15 cellular contexts compared by ENCODE assay signal in genomic region chr11:96090711-96091110, GRCh38.
A peak's percentile ranks its signal among the peaks of the same experiment; 100 is the strongest.
DNase-seq lines count a peak whose midpoint lies in the region; ATAC-seq and TF ChIP-seq lines count a peak whose summit lies in the region.
"Had no signal": no experiment of that assay in that cellular context is flagged by ENCODE, and none has a peak within 500 bp of the region (broad histone marks: within the 10 kb centered on the region; RNA-seq: fewer than 3 reads in every experiment).

No MANE protein-coding gene starts in this region.

- intact Hi-C loops in CD8-positive, alpha-beta T cell (cut with DNase I, micrococcal nuclease): loop anchor here (1.0 to 5.0 kb wide), 5 partner anchors 252 to 336 kb away; partner anchors contain the start of genes MAML2 (in 2 of the 2) and JRKL (in 1 of the 2)
- intact Hi-C loops in left colon (cut with DNase I, micrococcal nuclease): no loop called here

- peaks cover 27% of the 10 kb centered on the region for H3K4me1 ChIP-seq in CD8-positive, alpha-beta T cell (ENCODE audit: insufficient read depth, low read length)

- H3K9me3 ChIP-seq in CD8-positive, alpha-beta T cell (ENCODE audit: low read length): no peaks in the 10 kb centered on the region

- H3K4me3 Mint-ChIP-seq in CD8-positive, alpha-beta T cell: no peak overlapping the region
- H3K4me3 Mint-ChIP-seq: naive B cell had no signal

- H3K27me3 ChIP-seq in CD8-positive, alpha-beta T cell (ENCODE audit: insufficient read depth, low read length): no peaks in the 10 kb centered on the region

- peak; percentile 91 for DNase-seq in EL
- DNase-seq in hepatic stellate cell (ENCODE audit: low spot score): peak; percentile 41
- DNase-seq in stromal cell of bone marrow (ENCODE audit: low read depth): peak; percentile 65
- DNase-seq in AML-193 (lab: John Stamatoyannopoulos, UW): no peak
- no peak for DNase-seq in CD8-positive, alpha-beta T cell
- DNase-seq in left colon: no peak
- DNase-seq: activated naive CD4-positive, alpha-beta T cell treated with Interleukin-2 at 50 U/mL for 16 hours; COR-L47; naive B cell; NCI-H1417 treated with DMSO at 0.1 percent for 48 hours; NCI-H526 treated with DMSO at 0.1 percent for 48 hours; Right ventricle myocardium superior; stimulated activated naive CD8-positive, alpha-beta T cell treated with anti-CD3 and anti-CD28 coated beads, Interleukin-15, Interleukin-2, amounts not matched to agents 100 U/mL and 50 U/mL, for 24 hours had no signal

- POLR2A ChIA-PET in CD8-positive, alpha-beta T cell (lab: Charles Lee): interaction anchor here (2.1 kb wide), 1 partner anchor 253 kb away, joined by 5 read pairs; the partner anchor contains the start of gene MAML2

- H3K4me1 Mint-ChIP-seq in CD8-positive, alpha-beta T cell (ENCODE audit: low read depth): peaks cover 80% of the 10 kb centered on the region

- no peaks in the 10 kb centered on the region for H3K27me3 Mint-ChIP-seq in CD8-positive, alpha-beta T cell (ENCODE audit: low read depth)
- H3K27me3 Mint-ChIP-seq: naive B cell had no signal

- no peak overlapping the region for H3K4me3 ChIP-seq in CD8-positive, alpha-beta T cell (ENCODE audit: low read depth, low read length)

- ATAC-seq in SK-N-SH treated with all-trans-retinoic acid at 6 μM for 48 hours: peak; percentile 80
- ATAC-seq in GM21576 (IDR thresholded peaks at IDR 0.05; ENCODE audit: unreplicated experiment): no peak
- no peak for ATAC-seq in CD8-positive, alpha-beta T cell
- ATAC-seq in left colon: no peak

- H3K9me3 Mint-ChIP-seq in CD8-positive, alpha-beta T cell: no peaks in the 10 kb centered on the region
- H3K9me3 Mint-ChIP-seq: naive B cell had no signal

- peaks cover 20% of the 10 kb centered on the region for H3K36me3 ChIP-seq in CD8-positive, alpha-beta T cell (ENCODE audit: insufficient read depth, low read length)

- peaks cover 58% of the 10 kb centered on the region for H3K36me3 Mint-ChIP-seq in CD8-positive, alpha-beta T cell

- H3K27ac ChIP-seq in CD8-positive, alpha-beta T cell (ENCODE audit: low read depth, low read length): no peak overlapping the region

- no peak overlapping the region for H3K27ac Mint-ChIP-seq in CD8-positive, alpha-beta T cell
- H3K27ac Mint-ChIP-seq: naive B cell had no signal

- TF ChIP-seq CTCF in CD8-positive, alpha-beta T cell (IDR thresholded peaks at IDR 0.05): no peak

- CTCF ChIA-PET in CD8-positive, alpha-beta T cell (lab: Charles Lee): interaction anchor here (0.9 to 9.8 kb wide), 7 partner anchors 17 to 303 kb away, joined by 3 to 134 read pairs (median 4); partner anchors contain the start of gene MAML2

TF ChIP-seq in SK-N-SH treated with all-trans-retinoic acid at 6 μM for 48 hours, 23 proteins besides CTCF, POLR2A, EP300 and RAD21:
- TF ChIP-seq ARNTL (CRISPR knock-in tag; IDR thresholded peaks at IDR 0.05; ENCODE audit: borderline replicate concordance, low read depth) (no peak), SNAI2 (CRISPR knock-in tag; IDR thresholded peaks at IDR 0.05) (no peak), ZNF565 (CRISPR knock-in tag; conservative IDR thresholded peaks at IDR 0.05; ENCODE audit: low read depth) (no peak), GLIS3 (CRISPR knock-in tag; IDR thresholded peaks at IDR 0.05) (peak; percentile 67; the same call in 1 of the 2 replicates), ISL1 (CRISPR knock-in tag; IDR thresholded peaks at IDR 0.05) (peak; percentile 91), ZNF8 (CRISPR knock-in tag; IDR thresholded peaks at IDR 0.05) (no peak), RARB (CRISPR knock-in tag; IDR thresholded peaks at IDR 0.05) (0 out of 2 replicates have a peak, but pooled peaks have one; percentile 20), TOX (CRISPR knock-in tag; IDR thresholded peaks at IDR 0.05; ENCODE audit: borderline replicate concordance) (peak; percentile 84; the same call in 1 of the 2 replicates), BACH2 (CRISPR knock-in tag; IDR thresholded peaks at IDR 0.05; ENCODE audit: borderline replicate concordance) (no peak), ZFP30 (CRISPR knock-in tag; IDR thresholded peaks at IDR 0.05) (no peak), PPARA (CRISPR knock-in tag; IDR thresholded peaks at IDR 0.05; ENCODE audit: borderline replicate concordance) (no peak), CSDC2 (CRISPR knock-in tag; IDR thresholded peaks at IDR 0.05) (no peak; the same call in 1 of the 2 replicates)
- TF ChIP-seq, protein P1, sequence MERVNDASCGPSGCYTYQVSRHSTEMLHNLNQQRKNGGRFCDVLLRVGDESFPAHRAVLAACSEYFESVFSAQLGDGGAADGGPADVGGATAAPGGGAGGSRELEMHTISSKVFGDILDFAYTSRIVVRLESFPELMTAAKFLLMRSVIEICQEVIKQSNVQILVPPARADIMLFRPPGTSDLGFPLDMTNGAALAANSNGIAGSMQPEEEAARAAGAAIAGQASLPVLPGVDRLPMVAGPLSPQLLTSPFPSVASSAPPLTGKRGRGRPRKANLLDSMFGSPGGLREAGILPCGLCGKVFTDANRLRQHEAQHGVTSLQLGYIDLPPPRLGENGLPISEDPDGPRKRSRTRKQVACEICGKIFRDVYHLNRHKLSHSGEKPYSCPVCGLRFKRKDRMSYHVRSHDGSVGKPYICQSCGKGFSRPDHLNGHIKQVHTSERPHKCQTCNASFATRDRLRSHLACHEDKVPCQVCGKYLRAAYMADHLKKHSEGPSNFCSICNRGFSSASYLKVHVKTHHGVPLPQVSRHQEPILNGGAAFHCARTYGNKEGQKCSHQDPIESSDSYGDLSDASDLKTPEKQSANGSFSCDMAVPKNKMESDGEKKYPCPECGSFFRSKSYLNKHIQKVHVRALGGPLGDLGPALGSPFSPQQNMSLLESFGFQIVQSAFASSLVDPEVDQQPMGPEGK (CRISPR knock-in tag; IDR thresholded peaks at IDR 0.05; ENCODE audit: borderline replicate concordance): peak; percentile 61; the same call in 1 of the 2 replicates

Comparison
In these comparisons a context has a peak if more than half of its experiments do, and no peak if none do; other contexts are left out.
1. DNase-seq: peak in EL (single experiment), hepatic stellate cell (single experiment) and stromal cell of bone marrow (single experiment); none in AML-193 (0 of 2), CD8-positive, alpha-beta T cell (0 of 7) and left colon (0 of 2).
2. intact Hi-C loops: an anchor here in CD8-positive, alpha-beta T cell (1.0 to 5.0 kb wide); none called in left colon.